In the genomic region with DNA sequence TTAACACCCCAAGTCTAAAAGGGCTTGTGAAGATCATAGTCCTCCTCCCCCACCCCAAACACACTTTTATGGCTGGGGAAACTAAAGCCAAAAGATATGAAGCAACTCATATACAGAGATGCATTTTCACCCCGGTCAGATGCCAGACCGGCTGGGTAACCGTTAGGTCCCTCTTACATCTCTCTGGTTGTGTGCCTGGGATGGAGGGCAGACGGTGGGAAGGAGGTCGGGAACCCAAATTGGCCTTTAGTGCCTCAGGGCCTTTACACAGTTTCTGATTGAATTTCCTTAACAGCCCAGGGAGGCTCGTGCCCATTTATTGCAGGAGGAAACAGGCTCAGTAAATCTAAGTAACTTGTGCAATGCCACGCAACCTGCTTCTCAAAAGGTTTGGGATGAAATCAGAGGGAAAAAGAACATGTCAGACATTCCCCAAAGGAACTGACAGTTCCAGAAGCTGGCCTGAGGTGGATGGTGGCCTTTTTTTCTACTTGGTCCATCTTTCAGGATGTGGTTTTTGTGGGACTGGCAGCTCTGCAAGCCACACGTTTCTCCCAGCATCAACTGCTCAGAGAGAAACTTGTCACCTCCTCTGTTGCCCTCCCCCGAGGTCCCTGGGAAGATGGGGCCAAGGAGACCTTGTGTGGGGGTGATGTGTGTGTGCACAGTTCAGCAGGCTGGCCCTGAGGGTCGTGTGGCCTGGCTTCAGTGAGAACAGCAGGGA, we compare ENCODE assay signal across 8 cellular contexts. TPM values are rescaled to one million over a fixed set of nuclear protein-coding genes. Genes with fewer than 3 reads are reported as not detected.
A peak's percentile ranks its signal among the peaks of the same experiment; 100 is the strongest.
DNase-seq lines count a peak whose midpoint lies in the region; ATAC-seq, FAIRE-seq and TF ChIP-seq lines count a peak whose summit lies in the region.

No MANE protein-coding gene starts in this region.

- H3K27ac Mint-ChIP-seq in CD4-positive, CD25-positive, alpha-beta regulatory T cell, result peak overlapping the region; percentile 20 to 89 (median 62)
- peak overlapping the region; percentile 34 for H3K27ac Mint-ChIP-seq in activated T-cell treated with anti-CD3 and anti-CD28 coated beads, Interleukin-2, amount 50 U/mL, for 72 hours
- peak overlapping the region in 1 of 6 donors; percentile 77 for H3K27ac Mint-ChIP-seq in naive B cell

- H3K27me3 ChIP-seq in CD4-positive, CD25-positive, alpha-beta regulatory T cell (ENCODE audit: control insufficient read depth, insufficient read depth, low read length), result peaks cover 3% of the 10 kb centered on the region
- H3K27me3 ChIP-seq in KMS-11 (ENCODE audit: insufficient read depth, low read depth), result peaks cover 15% of the 10 kb centered on the region

- H3K79me2 ChIP-seq in KMS-11 (ENCODE audit: insufficient read depth, low read depth), result no peaks in the 10 kb centered on the region

- TF ChIP-seq CTCF in KMS-11 (conservative IDR thresholded peaks at IDR 0.05; ENCODE audit: low read depth, low read length), result peak; percentile 5; the same call in 1 of the 2 replicates

- H3K9me3 Mint-ChIP-seq in CD4-positive, CD25-positive, alpha-beta regulatory T cell, result peaks cover 0 to 2% (median 0%) of the 10 kb centered on the region in 7 donors
- H3K9me3 Mint-ChIP-seq in activated T-cell treated with anti-CD3 and anti-CD28 coated beads, Interleukin-2, amount 50 U/mL, for 72 hours, result no peaks in the 10 kb centered on the region
- H3K9me3 Mint-ChIP-seq in naive B cell, result no peaks in the 10 kb centered on the region

- H3K4me1 ChIP-seq in CD4-positive, CD25-positive, alpha-beta regulatory T cell (ENCODE audit: control insufficient read depth, insufficient read depth, low read length, poor library complexity, severe bottlenecking), result peaks cover 52% of the 10 kb centered on the region
- peaks cover 18% of the 10 kb centered on the region for H3K4me1 ChIP-seq in KMS-11 (ENCODE audit: low read depth, poor library complexity, severe bottlenecking)

- H3K27me3 Mint-ChIP-seq in CD4-positive, CD25-positive, alpha-beta regulatory T cell, result peaks cover 51% of the 10 kb centered on the region
- H3K27me3 Mint-ChIP-seq in activated T-cell treated with anti-CD3 and anti-CD28 coated beads, Interleukin-2, amount 50 U/mL, for 72 hours (ENCODE audit: low read depth), result no peaks in the 10 kb centered on the region
- peaks cover 9 to 47% (median 28%) of the 10 kb centered on the region in 3 donors for H3K27me3 Mint-ChIP-seq in naive B cell

- H3K4me3 ChIP-seq in CD4-positive, CD25-positive, alpha-beta regulatory T cell (ENCODE audit: low read depth, low read length), result no peak overlapping the region
- no peak overlapping the region for H3K4me3 ChIP-seq in KMS-11 (IDR thresholded peaks at IDR 0.05; ENCODE audit: insufficient read depth, low read depth, low read length)

- H4K20me1 ChIP-seq in KMS-11 (ENCODE audit: insufficient read depth), result no peaks in the 10 kb centered on the region

- DNase-seq in CD4-positive, CD25-positive, alpha-beta regulatory T cell, result peak in 1 of 3 donors; percentile 55
- DNase-seq in activated T-cell treated with anti-CD3 and anti-CD28 coated beads, Interleukin-2, amount 50 U/mL, for 72 hours, result peak; percentile 47 to 58
- DNase-seq in naive B cell, result no peak
- no peak for DNase-seq in NCI-H526 (lab: John Stamatoyannopoulos, UW)
- no peak for DNase-seq in middle frontal gyrus (ENCODE audit: extremely low spot score, low spot score)
- DNase-seq in urothelium cell line (ENCODE audit: low spot score), result no peak

- FAIRE-seq in urothelium cell line (lab: Jason Lieb, UNC), result no peak

- peaks cover 7 to 45% (median 16%) of the 10 kb centered on the region in 4 donors for H3K4me1 Mint-ChIP-seq in CD4-positive, CD25-positive, alpha-beta regulatory T cell
- peaks cover 40% of the 10 kb centered on the region for H3K4me1 Mint-ChIP-seq in activated T-cell treated with anti-CD3 and anti-CD28 coated beads, Interleukin-2, amount 50 U/mL, for 72 hours (ENCODE audit: low read depth)
- H3K4me1 Mint-ChIP-seq in naive B cell, result peaks cover 35 to 47% (median 37%) of the 10 kb centered on the region in 3 donors

- no peak overlapping the region for H2AFZ ChIP-seq in KMS-11 (ENCODE audit: low read depth)

- H3K4me3 Mint-ChIP-seq in CD4-positive, CD25-positive, alpha-beta regulatory T cell, result peak overlapping the region; percentile 92 to 99 (median 98)
- peak overlapping the region; percentile 92 to 96 for H3K4me3 Mint-ChIP-seq in activated T-cell treated with anti-CD3 and anti-CD28 coated beads, Interleukin-2, amount 50 U/mL, for 72 hours
- H3K4me3 Mint-ChIP-seq in naive B cell, result peak overlapping the region in 5 of 8 donors; percentile 91 to 96 (median 95)

- H3K36me3 ChIP-seq in CD4-positive, CD25-positive, alpha-beta regulatory T cell (ENCODE audit: control insufficient read depth, insufficient read depth, low read length), result no peaks in the 10 kb centered on the region
- H3K36me3 ChIP-seq in KMS-11 (ENCODE audit: insufficient read depth), result no peaks in the 10 kb centered on the region

- H3K27ac ChIP-seq in CD4-positive, CD25-positive, alpha-beta regulatory T cell (ENCODE audit: insufficient read depth, low read length, poor library complexity, severe bottlenecking), result no peak overlapping the region
- H3K27ac ChIP-seq in KMS-11, result no peak overlapping the region

- H3K9me3 ChIP-seq in CD4-positive, CD25-positive, alpha-beta regulatory T cell (ENCODE audit: control insufficient read depth in 2 of 2, low read length in 2 of 2), result no peaks in the 10 kb centered on the region

- H3K36me3 Mint-ChIP-seq in CD4-positive, CD25-positive, alpha-beta regulatory T cell, result no peaks in the 10 kb centered on the region
- H3K36me3 Mint-ChIP-seq in activated T-cell treated with anti-CD3 and anti-CD28 coated beads, Interleukin-2, amount 50 U/mL, for 72 hours (ENCODE audit: insufficient read depth in 2 of 2), result peaks cover 3% of the 10 kb centered on the region in 2 donors
- no peaks in the 10 kb centered on the region for H3K36me3 Mint-ChIP-seq in naive B cell

- H3K4me2 ChIP-seq in KMS-11, result peak overlapping the region; percentile 22; the same call in 1 of the 2 replicates

- H3K9ac ChIP-seq in KMS-11, result no peak overlapping the region

- no peak for ATAC-seq in CD4-positive, CD25-positive, alpha-beta regulatory T cell (ENCODE audit: low read depth in 2 of 2)
- peak; percentile 12 to 22 for ATAC-seq in activated T-cell treated with anti-CD3 and anti-CD28 coated beads, Interleukin-2, amount 50 U/mL, for 72 hours (replicated peaks in 1 of 2)
- ATAC-seq in naive B cell (ENCODE audit: low read depth in 2 of 2) (no peak), GM21447 (IDR thresholded peaks at IDR 0.05; ENCODE audit: unreplicated experiment) (no peak)

RNA-seq across cellular contexts. Expression of a gene that starts 2.3 kb away (rescaled TPM):
- total RNA-seq in CD4-positive, CD25-positive, alpha-beta regulatory T cell, result 15.2 TPM
- 10 to 100 TPM in 3 of 4 donors, 1 to 10 TPM in 1; 8.8 to 25.6 (median 16.1) TPM for polyA plus RNA-seq in CD4-positive, CD25-positive, alpha-beta regulatory T cell
- total RNA-seq in activated T-cell treated with anti-CD3 and anti-CD28 coated beads, Interleukin-2, amount 50 U/mL, for 72 hours, result 10 to 100 TPM; 60.4 to 65.3 TPM
- 1 to 10 TPM in 2 of 6 donors, under 1 TPM in 3, not detected in 1; 0.21 to 1.9 (median 0.47) TPM for polyA plus RNA-seq in naive B cell (ENCODE audit: low read depth in 6 of 6)

RNA-seq across cellular contexts. Expression of a gene that starts 23.6 kb away (rescaled TPM):
- not detected for total RNA-seq in CD4-positive, CD25-positive, alpha-beta regulatory T cell
- not detected for polyA plus RNA-seq in CD4-positive, CD25-positive, alpha-beta regulatory T cell
- total RNA-seq in activated T-cell treated with anti-CD3 and anti-CD28 coated beads, Interleukin-2, amount 50 U/mL, for 72 hours, result not detected
- not detected for polyA plus RNA-seq in naive B cell (ENCODE audit: low read depth in 6 of 6)

Comparison
In these comparisons a context has a peak if more than half of its experiments do, and no peak if none do; other contexts are left out.
1. ATAC-seq: peak in activated T-cell treated with anti-CD3 and anti-CD28 coated beads, Interleukin-2, amount 50 U/mL, for 72 hours (2 of 2); none in CD4-positive, CD25-positive, alpha-beta regulatory T cell (0 of 2), naive B cell (0 of 2) and GM21447 (single experiment).
2. DNase-seq: peak in activated T-cell treated with anti-CD3 and anti-CD28 coated beads, Interleukin-2, amount 50 U/mL, for 72 hours (2 of 2); none in naive B cell (single experiment), NCI-H526 (0 of 2), middle frontal gyrus (single experiment) and urothelium cell line (single experiment).
3. Peak in every context shown above with its lines, with median percentiles within 50 percentile points of each other: H3K4me3 Mint-ChIP-seq.